ENCODE assay signal across 1 cellular context in genomic region chr11:57309106-57310059, GRCh38.
TF ChIP-seq lines count a peak whose summit lies in the region.

No MANE protein-coding gene starts in this region.

TF ChIP-seq in endothelial cell of umbilical vein, 7 proteins besides CTCF, POLR2A, EP300 and RAD21:
- TF ChIP-seq FOS (IDR thresholded peaks at IDR 0.05; ENCODE audit: borderline replicate concordance, insufficient read depth, low read length) (no peak), GATA2 (IDR thresholded peaks at IDR 0.05; ENCODE audit: insufficient read depth, insufficient read length, low read depth, low read length) (no peak), POLR2AphosphoS5 (IDR thresholded peaks at IDR 0.05; ENCODE audit: insufficient read depth, low read depth, low read length) (no peak), MYC (IDR thresholded peaks at IDR 0.05; ENCODE audit: low read depth, low read length) (no peak), MAX (IDR thresholded peaks at IDR 0.05; ENCODE audit: insufficient read depth, insufficient read length) (no peak)
